In genomic region chr19:35297922-35298321, GRCh38 we compare ENCODE assay signal across 27 cellular contexts. TPM values are rescaled to one million over a fixed set of nuclear protein-coding genes. Genes with fewer than 3 reads are reported as not detected.
"Had no signal": no experiment of that assay in that cellular context is flagged by ENCODE, and none has a peak within 500 bp of the region (broad histone marks: within the 10 kb centered on the region; RNA-seq: fewer than 3 reads in every experiment).

No MANE protein-coding gene starts in this region.

- H3K4me1 ChIP-seq: adrenal gland, breast epithelium had no signal

- H3K9me3 ChIP-seq: adrenal gland, breast epithelium, ovary, suprapubic skin had no signal

- H3K4me2 ChIP-seq: smooth muscle cell had no signal

- DNase-seq: activated CD4-positive, alpha-beta T cell treated with anti-CD3 and anti-CD28 coated beads for 1 hour; activated CD4-positive, alpha-beta T cell treated with anti-CD3 and anti-CD28 coated beads, Interleukin-2, amount 50 U/mL, for 4 hours; activated gamma-delta T cell treated with Interleukin-2 at 50 U/mL for 16 hours; activated T-cell treated with anti-CD3 and anti-CD28 coated beads for 4 hours; adrenal gland; foreskin melanocyte; glutamatergic neuron; hippocampal formation; left cardiac atrium; mesendoderm; naive thymus-derived CD4-positive, alpha-beta T cell; ovary; stimulated activated CD4-positive, alpha-beta T cell treated with anti-CD3 and anti-CD28 coated beads, Interleukin-4, amount 100 ng/mL, for 1 hour; stimulated activated naive CD8-positive, alpha-beta T cell treated with anti-CD3 and anti-CD28 coated beads, Interleukin-15, amount 100 ng/mL, for 72 hours; WERI-Rb-1 had no signal

- H3K27me3 ChIP-seq: adrenal gland, ovary had no signal

- H3K4me3 Mint-ChIP-seq: activated T-helper 1 cell treated with anti-CD3 and anti-CD28 coated beads, Interleukin-12 subunit alpha, Interleukin-12 subunit beta, Interleukin-2, Interleukin-4 antibody, amounts not matched to agents 30 ng/mL and 10 ng/mL and 1 ng/mL, durations not matched to agents 14 hours and 24 hours and 36 hours; naive thymus-derived CD4-positive, alpha-beta T cell; stimulated activated naive CD8-positive, alpha-beta T cell treated with anti-CD3 and anti-CD28 coated beads, Interleukin-15, amount 100 ng/mL, for 72 hours; type B pancreatic cell had no signal

- H3K9me3 Mint-ChIP-seq: activated naive CD4-positive, alpha-beta T cell treated with anti-CD3 and anti-CD28 coated beads, Interleukin-2, amount 50 U/mL, for 72 hours; activated T-helper 1 cell treated with anti-CD3 and anti-CD28 coated beads, Interleukin-12 subunit alpha, Interleukin-12 subunit beta, Interleukin-2, Interleukin-4 antibody, amounts not matched to agents 30 ng/mL and 10 ng/mL and 1 ng/mL, durations not matched to agents 14 hours and 24 hours and 36 hours; naive thymus-derived CD4-positive, alpha-beta T cell; stimulated activated naive CD8-positive, alpha-beta T cell treated with anti-CD3 and anti-CD28 coated beads, Interleukin-15, amount 100 ng/mL, for 72 hours; type B pancreatic cell had no signal

- H3K36me3 ChIP-seq: adrenal gland, breast epithelium, ovary, suprapubic skin, WERI-Rb-1 had no signal

- H3K27ac Mint-ChIP-seq: activated naive CD4-positive, alpha-beta T cell treated with anti-CD3 and anti-CD28 coated beads, Interleukin-2, amount 50 U/mL, for 72 hours; activated T-helper 1 cell treated with anti-CD3 and anti-CD28 coated beads, Interleukin-12 subunit alpha, Interleukin-12 subunit beta, Interleukin-2, Interleukin-4 antibody, amounts not matched to agents 30 ng/mL and 10 ng/mL and 1 ng/mL, durations not matched to agents 14 hours and 24 hours and 36 hours; naive thymus-derived CD4-positive, alpha-beta T cell; stimulated activated naive CD8-positive, alpha-beta T cell treated with anti-CD3 and anti-CD28 coated beads, Interleukin-15, amount 100 ng/mL, for 72 hours; type B pancreatic cell had no signal

- H3K4me3 ChIP-seq: adrenal gland, breast epithelium, coronary artery, ovary, smooth muscle cell, suprapubic skin had no signal

- H3K27me3 Mint-ChIP-seq: stimulated activated naive CD8-positive, alpha-beta T cell treated with anti-CD3 and anti-CD28 coated beads, Interleukin-15, amount 100 ng/mL, for 72 hours had no signal

- H3K27ac ChIP-seq: adrenal gland, breast epithelium, coronary artery, ovary, suprapubic skin, WERI-Rb-1 had no signal

- H3K36me3 Mint-ChIP-seq: activated naive CD4-positive, alpha-beta T cell treated with anti-CD3 and anti-CD28 coated beads, Interleukin-2, amount 50 U/mL, for 72 hours; naive thymus-derived CD4-positive, alpha-beta T cell; type B pancreatic cell had no signal

- H3K4me1 Mint-ChIP-seq: stimulated activated naive CD8-positive, alpha-beta T cell treated with anti-CD3 and anti-CD28 coated beads, Interleukin-15, amount 100 ng/mL, for 72 hours had no signal

RNA-seq across cellular contexts. Expression of gene MAG, which starts 6.0 kb away (rescaled TPM):
- total RNA-seq: activated CD8-positive, alpha-beta memory T cell treated with anti-CD3 and anti-CD28 coated beads for 36 hours; activated T-helper 1 cell treated with anti-CD3 and anti-CD28 coated beads, Interleukin-12 subunit alpha, Interleukin-12 subunit beta, Interleukin-2, Interleukin-4 antibody, amounts not matched to agents 30 ng/mL and 10 ng/mL and 1 ng/mL, durations not matched to agents 14 hours and 24 hours and 36 hours; astrocyte; left cardiac atrium; mucosa of gallbladder; pulmonary artery endothelial cell; smooth muscle cell; suprapubic skin had no signal

RNA-seq across cellular contexts. Expression of gene HAMP, which starts 15.6 kb away (rescaled TPM):
- total RNA-seq: lower leg skin, smooth muscle cell had no signal

RNA-seq across cellular contexts. Expression of gene CD22, which starts 31.1 kb away (rescaled TPM):
- total RNA-seq: astrocyte, pulmonary artery endothelial cell, smooth muscle cell, suprapubic skin had no signal
